Comparison of ENCODE assay signal across 11 cellular contexts in genomic region chr22:50300620-50301257, GRCh38. TPM values are rescaled to one million over a fixed set of nuclear protein-coding genes. Genes with fewer than 3 reads are reported as not detected.
DNase-seq lines count a peak whose midpoint lies in the region; ATAC-seq, FAIRE-seq and TF ChIP-seq lines count a peak whose summit lies in the region.
"Had no signal": no experiment of that assay in that cellular context is flagged by ENCODE, and none has a peak within 500 bp of the region (broad histone marks: within the 10 kb centered on the region; RNA-seq: fewer than 3 reads in every experiment).

No MANE protein-coding gene starts in this region.

- H3K36me3 Mint-ChIP-seq in astrocyte (ENCODE audit: low read depth, unreplicated experiment): peaks cover 2% of the 10 kb centered on the region
- no peaks in the 10 kb centered on the region for H3K36me3 Mint-ChIP-seq in stimulated activated memory B cell treated with anti-CD40 and anti-IgM and Interleukin-4, amounts not matched to agents 10 μg/mL and 1 μg/mL and 100 μg/mL, for 72 hours
- no peaks in the 10 kb centered on the region for H3K36me3 Mint-ChIP-seq in activated T-helper 1 cell treated with anti-CD3 and anti-CD28 coated beads, Interleukin-12 subunit alpha, Interleukin-12 subunit beta, Interleukin-2, Interleukin-4 antibody, amounts not matched to agents 30 ng/mL and 10 ng/mL and 1 ng/mL, durations not matched to agents 14 hours and 24 hours and 36 hours (ENCODE audit: low read depth)

- POLR2A ChIA-PET in HepG2 (lab: Yijun Ruan, JAX): no interaction called here

- no peaks in the 10 kb centered on the region for H3K27me3 ChIP-seq in astrocyte (ENCODE audit: insufficient read depth, low read length)
- H3K27me3 ChIP-seq in HepG2 (ENCODE audit: control insufficient read depth in 1 of 2, insufficient read depth in 2 of 2, low read length in 2 of 2): no peaks in the 10 kb centered on the region

- H3K9me3 ChIP-seq in astrocyte (ENCODE audit: insufficient read depth, low read depth, low read length) (no peaks in the 10 kb centered on the region), HepG2 (ENCODE audit: low read length) (no peaks in the 10 kb centered on the region)

- peaks cover 99% of the 10 kb centered on the region for H3K79me2 ChIP-seq in astrocyte (ENCODE audit: insufficient read depth, low read length)
- peaks cover 77% of the 10 kb centered on the region for H3K79me2 ChIP-seq in HepG2 (ENCODE audit: insufficient read depth, low read length)

- TF ChIP-seq POLR2A in HepG2 (IDR thresholded peaks at IDR 0.05; ENCODE audit: insufficient read depth in 1 of 2, low read depth in 2 of 2, low read length in 2 of 2): no peak

- in situ Hi-C loops in G401 (cut with HindIII; ENCODE audit: low sequenced_read_pairs) (no loop called here), HepG2 (cut with HindIII; ENCODE audit: extremely low pct_ligation_motif_present, low pct_unique_long_range_greater_than_20kb) (no loop called here)

- CTCF ChIA-PET in HepG2 (lab: Yijun Ruan, JAX; ENCODE audit: low intra/inter-chr PET ratio, low total read pairs): no interaction called here

- ATAC-seq in HepG2: no peak
- ATAC-seq in stimulated activated memory B cell treated with anti-CD40 and anti-IgM and Interleukin-4, amounts not matched to agents 10 μg/mL and 1 μg/mL and 100 μg/mL, for 72 hours: no peak

- DNase-seq in G401 (ENCODE audit: low spot score) (peak; percentile 11), astrocyte (ENCODE audit: low read depth) (no peak), HepG2 (ENCODE audit: low spot score) (no peak), D341Med (ENCODE audit: low spot score) (no peak), anterior cingulate cortex (lab: John Stamatoyannopoulos, UW) (no peak), NOMO-1 treated with dmso at 0.1 percent for 144 hours (lab: John Stamatoyannopoulos, UW; ENCODE audit: unreplicated experiment) (no peak)
- no peak for DNase-seq in activated T-helper 1 cell treated with anti-CD3 and anti-CD28 coated beads, Interleukin-12 subunit alpha, Interleukin-12 subunit beta, Interleukin-2, Interleukin-4 antibody, amounts not matched to agents 30 ng/mL and 10 ng/mL and 1 ng/mL, durations not matched to agents 14 hours and 24 hours and 36 hours (ENCODE audit: low spot score)
- DNase-seq: NCI-H2029 had no signal

- no peak for TF ChIP-seq RAD21 in HepG2 (CRISPR knock-in tag; IDR thresholded peaks at IDR 0.05)

- H3K9me3 Mint-ChIP-seq in astrocyte (ENCODE audit: unreplicated experiment): no peaks in the 10 kb centered on the region
- H3K9me3 Mint-ChIP-seq in stimulated activated memory B cell treated with anti-CD40 and anti-IgM and Interleukin-4, amounts not matched to agents 10 μg/mL and 1 μg/mL and 100 μg/mL, for 72 hours: no peaks in the 10 kb centered on the region
- no peaks in the 10 kb centered on the region for H3K9me3 Mint-ChIP-seq in activated T-helper 1 cell treated with anti-CD3 and anti-CD28 coated beads, Interleukin-12 subunit alpha, Interleukin-12 subunit beta, Interleukin-2, Interleukin-4 antibody, amounts not matched to agents 30 ng/mL and 10 ng/mL and 1 ng/mL, durations not matched to agents 14 hours and 24 hours and 36 hours

- no peak overlapping the region for H2AFZ ChIP-seq in astrocyte (ENCODE audit: low read depth, low read length)
- no peak overlapping the region for H2AFZ ChIP-seq in HepG2 (ENCODE audit: low read length)

- H3K4me3 ChIP-seq in astrocyte (ENCODE audit: insufficient read depth, low read depth, low read length): no peak overlapping the region
- H3K4me3 ChIP-seq in HepG2 (replicated peaks in 1 of 3; ENCODE audit: insufficient read depth in 1 of 3, low read depth in 2 of 3, low read length in 3 of 3): no peak overlapping the region; a peak in 1 of 6 replicates
- H3K4me3 ChIP-seq: lung had no signal

- H3K4me3 Mint-ChIP-seq in astrocyte (ENCODE audit: unreplicated experiment): peak overlapping the region; percentile 40
- peak overlapping the region; percentile 48 for H3K4me3 Mint-ChIP-seq in stimulated activated memory B cell treated with anti-CD40 and anti-IgM and Interleukin-4, amounts not matched to agents 10 μg/mL and 1 μg/mL and 100 μg/mL, for 72 hours
- no peak overlapping the region for H3K4me3 Mint-ChIP-seq in activated T-helper 1 cell treated with anti-CD3 and anti-CD28 coated beads, Interleukin-12 subunit alpha, Interleukin-12 subunit beta, Interleukin-2, Interleukin-4 antibody, amounts not matched to agents 30 ng/mL and 10 ng/mL and 1 ng/mL, durations not matched to agents 14 hours and 24 hours and 36 hours

- H3K4me1 Mint-ChIP-seq in astrocyte (ENCODE audit: low read depth, unreplicated experiment): peaks cover 23% of the 10 kb centered on the region
- peaks cover 73% of the 10 kb centered on the region for H3K4me1 Mint-ChIP-seq in stimulated activated memory B cell treated with anti-CD40 and anti-IgM and Interleukin-4, amounts not matched to agents 10 μg/mL and 1 μg/mL and 100 μg/mL, for 72 hours
- no peaks in the 10 kb centered on the region for H3K4me1 Mint-ChIP-seq in activated T-helper 1 cell treated with anti-CD3 and anti-CD28 coated beads, Interleukin-12 subunit alpha, Interleukin-12 subunit beta, Interleukin-2, Interleukin-4 antibody, amounts not matched to agents 30 ng/mL and 10 ng/mL and 1 ng/mL, durations not matched to agents 14 hours and 24 hours and 36 hours (ENCODE audit: low read depth)

- no peak overlapping the region for H3K27ac ChIP-seq in astrocyte (ENCODE audit: low read depth, low read length)
- H3K27ac ChIP-seq in HepG2 (ENCODE audit: extremely low read length, insufficient read depth, low read length): no peak overlapping the region

- intact Hi-C loops in HepG2 (cut with micrococcal nuclease; ENCODE audit: unreplicated experiment): no loop called here
- intact Hi-C loops in activated T-helper 1 cell treated with anti-CD3 and anti-CD28 coated beads, Interleukin-12 subunit alpha, Interleukin-12 subunit beta, Interleukin-2, Interleukin-4 antibody, amounts not matched to agents 30 ng/mL and 10 ng/mL and 1 ng/mL, durations not matched to agents 14 hours and 24 hours and 36 hours (cut with micrococcal nuclease): no loop called here

- H3K27me3 Mint-ChIP-seq in astrocyte (ENCODE audit: low read depth, unreplicated experiment): no peaks in the 10 kb centered on the region
- peaks cover 32% of the 10 kb centered on the region for H3K27me3 Mint-ChIP-seq in stimulated activated memory B cell treated with anti-CD40 and anti-IgM and Interleukin-4, amounts not matched to agents 10 μg/mL and 1 μg/mL and 100 μg/mL, for 72 hours
- peaks cover 9% of the 10 kb centered on the region for H3K27me3 Mint-ChIP-seq in activated T-helper 1 cell treated with anti-CD3 and anti-CD28 coated beads, Interleukin-12 subunit alpha, Interleukin-12 subunit beta, Interleukin-2, Interleukin-4 antibody, amounts not matched to agents 30 ng/mL and 10 ng/mL and 1 ng/mL, durations not matched to agents 14 hours and 24 hours and 36 hours (ENCODE audit: insufficient read depth)

- H4K20me1 ChIP-seq in astrocyte (ENCODE audit: insufficient read depth, low read length): peaks cover 89% of the 10 kb centered on the region
- H4K20me1 ChIP-seq in HepG2 (ENCODE audit: insufficient read depth, low read length): peaks cover 12% of the 10 kb centered on the region; the same call in 1 of the 2 replicates

- no peak for TF ChIP-seq EP300 in HepG2 (IDR thresholded peaks at IDR 0.05; ENCODE audit: low read depth in 2 of 2, low read length in 2 of 2)
- TF ChIP-seq EP300 in HepG2 (CRISPR knock-in tag; IDR thresholded peaks at IDR 0.05; ENCODE audit: borderline replicate concordance): no peak

- no TSS peak for BruUV-seq in HepG2 (replicated peaks; lab: Mats Ljungman, UMichigan)

- TF ChIP-seq CTCF in astrocyte (IDR thresholded peaks at IDR 0.05; ENCODE audit: insufficient read depth, low read depth, low read length) (no peak), HepG2 (CRISPR knock-in tag; IDR thresholded peaks at IDR 0.05) (no peak)

- no peak for FAIRE-seq in astrocyte (lab: Jason Lieb, UNC)
- FAIRE-seq in HepG2 (lab: Jason Lieb, UNC): no peak
- FAIRE-seq: RCC 7860 had no signal

- peak overlapping the region; percentile 26 for H3K27ac Mint-ChIP-seq in astrocyte (ENCODE audit: unreplicated experiment)
- peak overlapping the region; percentile 74 for H3K27ac Mint-ChIP-seq in stimulated activated memory B cell treated with anti-CD40 and anti-IgM and Interleukin-4, amounts not matched to agents 10 μg/mL and 1 μg/mL and 100 μg/mL, for 72 hours
- no peak overlapping the region for H3K27ac Mint-ChIP-seq in activated T-helper 1 cell treated with anti-CD3 and anti-CD28 coated beads, Interleukin-12 subunit alpha, Interleukin-12 subunit beta, Interleukin-2, Interleukin-4 antibody, amounts not matched to agents 30 ng/mL and 10 ng/mL and 1 ng/mL, durations not matched to agents 14 hours and 24 hours and 36 hours

- H3K36me3 ChIP-seq in astrocyte (ENCODE audit: insufficient read depth, low read length): no peaks in the 10 kb centered on the region
- peaks cover 0 to 2% of the 10 kb centered on the region in 2 experiments; a peak in 1 of 5 replicates for H3K36me3 ChIP-seq in HepG2 (replicated peaks in 1 of 2; ENCODE audit: control insufficient read depth in 1 of 2, insufficient read depth in 2 of 2, low read length in 2 of 2)

- H3K4me2 ChIP-seq in astrocyte (ENCODE audit: low read length) (peak overlapping the region; percentile 100), HepG2 (ENCODE audit: low read depth, low read length) (no peak overlapping the region)

- WGBS in HepG2 (ENCODE audit: low lambda C conversion rate): 91% methylated on average over 8 of the region's 14 CpGs

- H3K4me1 ChIP-seq in astrocyte (ENCODE audit: insufficient read depth, low read length) (peaks cover 59% of the 10 kb centered on the region), HepG2 (ENCODE audit: insufficient read depth, low read length) (peaks cover 86% of the 10 kb centered on the region)

- H3K9ac ChIP-seq in astrocyte (ENCODE audit: low read length): peak overlapping the region; percentile 18
- H3K9ac ChIP-seq in HepG2 (ENCODE audit: insufficient read depth, low read depth, low read length): no peak overlapping the region

RNA-seq across cellular contexts. Expression of gene PLXNB2, which starts 6.7 kb away (rescaled TPM):
- 93.4 and 100 TPM in 2 replicates for total RNA-seq in G401 (2014; rRNA removed; shearing (Covaris generic))
- 327 and 376 TPM in 2 replicates for total RNA-seq in astrocyte
- total RNA-seq in HepG2 (2016; rRNA removed; fragmentation: Illumina TruSeq; extraction: Trizol): 19.3 and 32.6 TPM in 2 replicates
- 4.6 and 4.9 TPM in 2 replicates for total RNA-seq in HepG2 (2016; cell fraction: cytosol; rRNA removed; fragmentation: Illumina TruSeq; extraction: Trizol; ENCODE audit: low read depth)
- 16.8 and 32.7 TPM in 2 replicates for total RNA-seq in HepG2 (2016; cell fraction: insoluble cytoplasmic fraction; rRNA removed; fragmentation: Illumina TruSeq; extraction: Trizol)
- 13.7 and 15.6 TPM in 2 replicates for total RNA-seq in HepG2 (2016; cell fraction: membrane; rRNA removed; fragmentation: Illumina TruSeq; extraction: Trizol)
- 43.2 and 57.8 TPM in 2 replicates for total RNA-seq in HepG2 (2016; cell fraction: nucleus; rRNA removed; fragmentation: Illumina TruSeq; extraction: Trizol)
- polyA plus RNA-seq in HepG2 (2011; rRNA removed): 68.9 and 79.4 TPM in 2 replicates
- 46.5 and 75.4 TPM in 2 replicates for polyA plus RNA-seq in HepG2 (2011; cell fraction: cytosol; rRNA removed)
- 265 and 413 TPM in 2 replicates for polyA plus RNA-seq in HepG2 (2011; cell fraction: nucleus; rRNA removed)
- polyA plus RNA-seq in HepG2 (2012): 53.9 and 72.9 TPM in 2 replicates
- polyA plus RNA-seq in HepG2 (2016; cell fraction: cytosol; fragmentation: Illumina TruSeq; extraction: Trizol; ENCODE audit: low read depth): 5.5 and 6.2 TPM in 2 replicates
- 16.2 and 23.0 TPM in 2 replicates for polyA plus RNA-seq in HepG2 (2016; cell fraction: insoluble cytoplasmic fraction; fragmentation: Illumina TruSeq; extraction: Trizol; ENCODE audit: low read depth)
- 10.1 and 11.9 TPM in 2 replicates for polyA plus RNA-seq in HepG2 (2016; cell fraction: membrane; fragmentation: Illumina TruSeq; extraction: Trizol; ENCODE audit: low read depth)
- polyA plus RNA-seq in HepG2 (2016; cell fraction: nucleus; fragmentation: Illumina TruSeq; extraction: Trizol; ENCODE audit: insufficient read depth, low read depth): 148 and 155 TPM in 2 replicates
- 61.5 and 149 TPM in 2 replicates for polyA minus RNA-seq in HepG2 (2011; rRNA and poly(A)+ RNA removed; ENCODE audit: low replicate concordance)
- polyA minus RNA-seq in HepG2 (2011; cell fraction: cytosol; rRNA and poly(A)+ RNA removed): 76.6 and 89.8 TPM in 2 replicates
- 57.9 and 61.3 TPM in 2 replicates for polyA minus RNA-seq in HepG2 (2011; cell fraction: nucleus; rRNA and poly(A)+ RNA removed)
- total RNA-seq in activated T-helper 1 cell treated with anti-CD3 and anti-CD28 coated beads, Interleukin-12 subunit alpha, Interleukin-12 subunit beta, Interleukin-2, Interleukin-4 antibody, amounts not matched to agents 30 ng/mL and 10 ng/mL and 1 ng/mL, durations not matched to agents 14 hours and 24 hours and 36 hours: 8.9 and 10.2 TPM in 2 replicates

RNA-seq across cellular contexts. Expression of gene DENND6B, which starts 26.1 kb away (rescaled TPM):
- 0.37 and 1.0 TPM in 2 replicates for total RNA-seq in G401 (2014; rRNA removed; shearing (Covaris generic))
- 5.4 and 5.8 TPM in 2 replicates for total RNA-seq in astrocyte
- total RNA-seq in HepG2 (2016; rRNA removed; fragmentation: Illumina TruSeq; extraction: Trizol): 0.84 and 0.95 TPM in 2 replicates
- 0.30 and 0.44 TPM in 2 replicates for total RNA-seq in HepG2 (2016; cell fraction: cytosol; rRNA removed; fragmentation: Illumina TruSeq; extraction: Trizol; ENCODE audit: low read depth)
- total RNA-seq in HepG2 (2016; cell fraction: insoluble cytoplasmic fraction; rRNA removed; fragmentation: Illumina TruSeq; extraction: Trizol): 0.22 and 0.65 TPM in 2 replicates
- total RNA-seq in HepG2 (2016; cell fraction: membrane; rRNA removed; fragmentation: Illumina TruSeq; extraction: Trizol): 0.52 and 0.90 TPM in 2 replicates
- total RNA-seq in HepG2 (2016; cell fraction: nucleus; rRNA removed; fragmentation: Illumina TruSeq; extraction: Trizol): 0.90 and 1.1 TPM in 2 replicates
- polyA plus RNA-seq in HepG2 (2011; rRNA removed): 3.8 and 4.2 TPM in 2 replicates
- 1.8 TPM in 2 replicates for polyA plus RNA-seq in HepG2 (2011; cell fraction: cytosol; rRNA removed)
- polyA plus RNA-seq in HepG2 (2011; cell fraction: nucleus; rRNA removed): 33.7 and 41.4 TPM in 2 replicates
- 2.5 and 2.6 TPM in 2 replicates for polyA plus RNA-seq in HepG2 (2012)
- polyA plus RNA-seq in HepG2 (2016; cell fraction: cytosol; fragmentation: Illumina TruSeq; extraction: Trizol; ENCODE audit: low read depth): 0.33 and 0.71 TPM in 2 replicates
- 0.74 and 0.86 TPM in 2 replicates for polyA plus RNA-seq in HepG2 (2016; cell fraction: insoluble cytoplasmic fraction; fragmentation: Illumina TruSeq; extraction: Trizol; ENCODE audit: low read depth)
- 0.63 and 1.2 TPM in 2 replicates for polyA plus RNA-seq in HepG2 (2016; cell fraction: membrane; fragmentation: Illumina TruSeq; extraction: Trizol; ENCODE audit: low read depth)
- polyA plus RNA-seq in HepG2 (2016; cell fraction: nucleus; fragmentation: Illumina TruSeq; extraction: Trizol; ENCODE audit: insufficient read depth, low read depth): 4.0 and 5.3 TPM in 2 replicates
- polyA minus RNA-seq in HepG2 (2011; rRNA and poly(A)+ RNA removed; ENCODE audit: low replicate concordance): 0.58 and 2.9 TPM in 2 replicates
- 1.3 TPM in 2 replicates for polyA minus RNA-seq in HepG2 (2011; cell fraction: cytosol; rRNA and poly(A)+ RNA removed)
- polyA minus RNA-seq in HepG2 (2011; cell fraction: nucleus; rRNA and poly(A)+ RNA removed): 2.6 and 3.3 TPM in 2 replicates
- total RNA-seq in activated T-helper 1 cell treated with anti-CD3 and anti-CD28 coated beads, Interleukin-12 subunit alpha, Interleukin-12 subunit beta, Interleukin-2, Interleukin-4 antibody, amounts not matched to agents 30 ng/mL and 10 ng/mL and 1 ng/mL, durations not matched to agents 14 hours and 24 hours and 36 hours: 1.7 and 2.2 TPM in 2 replicates

RNA-seq across cellular contexts. Expression of gene MAPK11, which starts 30.6 kb away (rescaled TPM):
- total RNA-seq in G401 (2014; rRNA removed; shearing (Covaris generic)): 21.3 and 21.5 TPM in 2 replicates
- total RNA-seq in astrocyte: 19.6 and 22.4 TPM in 2 replicates
- total RNA-seq in HepG2 (2016; rRNA removed; fragmentation: Illumina TruSeq; extraction: Trizol): 0.15 TPM in 1 of 2 replicates, not detected in the other
- total RNA-seq in HepG2 (2016; cell fraction: cytosol; rRNA removed; fragmentation: Illumina TruSeq; extraction: Trizol; ENCODE audit: low read depth): not detected in 2 replicates
- 0.12 and 0.15 TPM in 2 replicates for total RNA-seq in HepG2 (2016; cell fraction: insoluble cytoplasmic fraction; rRNA removed; fragmentation: Illumina TruSeq; extraction: Trizol)
- 0.10 and 0.19 TPM in 2 replicates for total RNA-seq in HepG2 (2016; cell fraction: membrane; rRNA removed; fragmentation: Illumina TruSeq; extraction: Trizol)
- 0.28 TPM in 1 of 2 replicates, not detected in the other for total RNA-seq in HepG2 (2016; cell fraction: nucleus; rRNA removed; fragmentation: Illumina TruSeq; extraction: Trizol)
- 0.17 and 0.46 TPM in 2 replicates for polyA plus RNA-seq in HepG2 (2011; rRNA removed)
- 0.13 and 0.19 TPM in 2 replicates for polyA plus RNA-seq in HepG2 (2011; cell fraction: cytosol; rRNA removed)
- 1.9 TPM in 2 replicates for polyA plus RNA-seq in HepG2 (2011; cell fraction: nucleus; rRNA removed)
- polyA plus RNA-seq in HepG2 (2012): 0.21 TPM in 1 of 2 replicates, not detected in the other
- 0.05 and 0.07 TPM in 2 replicates for polyA plus RNA-seq in HepG2 (2016; cell fraction: cytosol; fragmentation: Illumina TruSeq; extraction: Trizol; ENCODE audit: low read depth)
- polyA plus RNA-seq in HepG2 (2016; cell fraction: insoluble cytoplasmic fraction; fragmentation: Illumina TruSeq; extraction: Trizol; ENCODE audit: low read depth): 0.19 and 0.24 TPM in 2 replicates
- polyA plus RNA-seq in HepG2 (2016; cell fraction: membrane; fragmentation: Illumina TruSeq; extraction: Trizol; ENCODE audit: low read depth): 0.13 TPM in 1 of 2 replicates, not detected in the other
- 0.25 and 0.37 TPM in 2 replicates for polyA plus RNA-seq in HepG2 (2016; cell fraction: nucleus; fragmentation: Illumina TruSeq; extraction: Trizol; ENCODE audit: insufficient read depth, low read depth)
- 0.58 and 0.94 TPM in 2 replicates for polyA minus RNA-seq in HepG2 (2011; rRNA and poly(A)+ RNA removed; ENCODE audit: low replicate concordance)
- polyA minus RNA-seq in HepG2 (2011; cell fraction: cytosol; rRNA and poly(A)+ RNA removed): not detected in 2 replicates
- 0.13 TPM in 1 of 2 replicates, not detected in the other for polyA minus RNA-seq in HepG2 (2011; cell fraction: nucleus; rRNA and poly(A)+ RNA removed)
- total RNA-seq in activated T-helper 1 cell treated with anti-CD3 and anti-CD28 coated beads, Interleukin-12 subunit alpha, Interleukin-12 subunit beta, Interleukin-2, Interleukin-4 antibody, amounts not matched to agents 30 ng/mL and 10 ng/mL and 1 ng/mL, durations not matched to agents 14 hours and 24 hours and 36 hours: 24.6 and 28.9 TPM in 2 replicates

RNA-seq across cellular contexts. Expression of gene MAPK12, which starts 39.3 kb away (rescaled TPM):
- total RNA-seq in G401 (2014; rRNA removed; shearing (Covaris generic)): 155 and 158 TPM in 2 replicates
- total RNA-seq in astrocyte (29.1 and 36.4 TPM in 2 replicates), HepG2 (2016; rRNA removed; fragmentation: Illumina TruSeq; extraction: Trizol) (15.0 and 23.3 TPM in 2 replicates)
- 25.0 and 26.8 TPM in 2 replicates for total RNA-seq in HepG2 (2016; cell fraction: cytosol; rRNA removed; fragmentation: Illumina TruSeq; extraction: Trizol; ENCODE audit: low read depth)
- 15.4 and 25.6 TPM in 2 replicates for total RNA-seq in HepG2 (2016; cell fraction: insoluble cytoplasmic fraction; rRNA removed; fragmentation: Illumina TruSeq; extraction: Trizol)
- 43.0 and 45.2 TPM in 2 replicates for total RNA-seq in HepG2 (2016; cell fraction: membrane; rRNA removed; fragmentation: Illumina TruSeq; extraction: Trizol)
- total RNA-seq in HepG2 (2016; cell fraction: nucleus; rRNA removed; fragmentation: Illumina TruSeq; extraction: Trizol): 20.3 and 23.6 TPM in 2 replicates
- 22.2 and 22.8 TPM in 2 replicates for polyA plus RNA-seq in HepG2 (2011; rRNA removed)
- polyA plus RNA-seq in HepG2 (2011; cell fraction: cytosol; rRNA removed): 12.9 and 20.7 TPM in 2 replicates
- 115 and 151 TPM in 2 replicates for polyA plus RNA-seq in HepG2 (2011; cell fraction: nucleus; rRNA removed)
- 6.9 and 10.9 TPM in 2 replicates for polyA plus RNA-seq in HepG2 (2012)
- 27.8 and 28.1 TPM in 2 replicates for polyA plus RNA-seq in HepG2 (2016; cell fraction: cytosol; fragmentation: Illumina TruSeq; extraction: Trizol; ENCODE audit: low read depth)
- 14.6 and 16.4 TPM in 2 replicates for polyA plus RNA-seq in HepG2 (2016; cell fraction: insoluble cytoplasmic fraction; fragmentation: Illumina TruSeq; extraction: Trizol; ENCODE audit: low read depth)
- polyA plus RNA-seq in HepG2 (2016; cell fraction: membrane; fragmentation: Illumina TruSeq; extraction: Trizol; ENCODE audit: low read depth): 37.0 and 38.8 TPM in 2 replicates
- polyA plus RNA-seq in HepG2 (2016; cell fraction: nucleus; fragmentation: Illumina TruSeq; extraction: Trizol; ENCODE audit: insufficient read depth, low read depth): 56.9 and 60.1 TPM in 2 replicates
- polyA minus RNA-seq in HepG2 (2011; rRNA and poly(A)+ RNA removed; ENCODE audit: low replicate concordance): 16.5 and 18.7 TPM in 2 replicates
- 5.1 and 9.2 TPM in 2 replicates for polyA minus RNA-seq in HepG2 (2011; cell fraction: cytosol; rRNA and poly(A)+ RNA removed)
- 25.6 and 25.8 TPM in 2 replicates for polyA minus RNA-seq in HepG2 (2011; cell fraction: nucleus; rRNA and poly(A)+ RNA removed)
- total RNA-seq in activated T-helper 1 cell treated with anti-CD3 and anti-CD28 coated beads, Interleukin-12 subunit alpha, Interleukin-12 subunit beta, Interleukin-2, Interleukin-4 antibody, amounts not matched to agents 30 ng/mL and 10 ng/mL and 1 ng/mL, durations not matched to agents 14 hours and 24 hours and 36 hours: 15.1 and 19.0 TPM in 2 replicates

RNA-seq across cellular contexts. Expression of gene PPP6R2, which starts 42.4 kb away (rescaled TPM):
- total RNA-seq in G401 (2014; rRNA removed; shearing (Covaris generic)): 76.9 and 77.8 TPM in 2 replicates
- total RNA-seq in astrocyte: 47.9 and 48.3 TPM in 2 replicates
- 36.1 and 55.0 TPM in 2 replicates for total RNA-seq in HepG2 (2016; rRNA removed; fragmentation: Illumina TruSeq; extraction: Trizol)
- total RNA-seq in HepG2 (2016; cell fraction: cytosol; rRNA removed; fragmentation: Illumina TruSeq; extraction: Trizol; ENCODE audit: low read depth): 13.5 and 14.8 TPM in 2 replicates
- total RNA-seq in HepG2 (2016; cell fraction: insoluble cytoplasmic fraction; rRNA removed; fragmentation: Illumina TruSeq; extraction: Trizol): 33.5 and 56.7 TPM in 2 replicates
- total RNA-seq in HepG2 (2016; cell fraction: membrane; rRNA removed; fragmentation: Illumina TruSeq; extraction: Trizol): 26.4 and 27.2 TPM in 2 replicates
- 53.7 and 65.8 TPM in 2 replicates for total RNA-seq in HepG2 (2016; cell fraction: nucleus; rRNA removed; fragmentation: Illumina TruSeq; extraction: Trizol)
- 102 and 112 TPM in 2 replicates for polyA plus RNA-seq in HepG2 (2011; rRNA removed)
- 56.6 and 76.3 TPM in 2 replicates for polyA plus RNA-seq in HepG2 (2011; cell fraction: cytosol; rRNA removed)
- 458 and 611 TPM in 2 replicates for polyA plus RNA-seq in HepG2 (2011; cell fraction: nucleus; rRNA removed)
- polyA plus RNA-seq in HepG2 (2012): 58.5 and 66.4 TPM in 2 replicates
- 6.8 and 7.7 TPM in 2 replicates for polyA plus RNA-seq in HepG2 (2016; cell fraction: cytosol; fragmentation: Illumina TruSeq; extraction: Trizol; ENCODE audit: low read depth)
- polyA plus RNA-seq in HepG2 (2016; cell fraction: insoluble cytoplasmic fraction; fragmentation: Illumina TruSeq; extraction: Trizol; ENCODE audit: low read depth): 26.5 and 32.8 TPM in 2 replicates
- polyA plus RNA-seq in HepG2 (2016; cell fraction: membrane; fragmentation: Illumina TruSeq; extraction: Trizol; ENCODE audit: low read depth): 17.1 and 18.2 TPM in 2 replicates
- 172 and 175 TPM in 2 replicates for polyA plus RNA-seq in HepG2 (2016; cell fraction: nucleus; fragmentation: Illumina TruSeq; extraction: Trizol; ENCODE audit: insufficient read depth, low read depth)
- 25.0 and 101 TPM in 2 replicates for polyA minus RNA-seq in HepG2 (2011; rRNA and poly(A)+ RNA removed; ENCODE audit: low replicate concordance)
- polyA minus RNA-seq in HepG2 (2011; cell fraction: cytosol; rRNA and poly(A)+ RNA removed): 29.8 and 30.8 TPM in 2 replicates
- 84.9 and 89.9 TPM in 2 replicates for polyA minus RNA-seq in HepG2 (2011; cell fraction: nucleus; rRNA and poly(A)+ RNA removed)
- 46.0 and 48.5 TPM in 2 replicates for total RNA-seq in activated T-helper 1 cell treated with anti-CD3 and anti-CD28 coated beads, Interleukin-12 subunit alpha, Interleukin-12 subunit beta, Interleukin-2, Interleukin-4 antibody, amounts not matched to agents 30 ng/mL and 10 ng/mL and 1 ng/mL, durations not matched to agents 14 hours and 24 hours and 36 hours

Comparison
In these comparisons a context has a peak if more than half of its experiments do, and no peak if none do; other contexts are left out.
1. RNA of gene MAPK11, which starts 30.6 kb away (total RNA-seq): 24.6 to 28.9 TPM in activated T-helper 1 cell treated with anti-CD3 and anti-CD28 coated beads, Interleukin-12 subunit alpha, Interleukin-12 subunit beta, Interleukin-2, Interleukin-4 antibody, amounts not matched to agents 30 ng/mL and 10 ng/mL and 1 ng/mL, durations not matched to agents 14 hours and 24 hours and 36 hours, 21.3 to 21.5 TPM in G401 and 19.6 to 22.4 TPM in astrocyte; 0.10 to 0.28 TPM in HepG2; every median in the first group is over 10 times any median in the second.